Comparison of ENCODE assay signal across 12 cellular contexts in genomic region chr5:140311011-140311467, GRCh38. TPM values are rescaled to one million over a fixed set of nuclear protein-coding genes. Genes with fewer than 3 reads are reported as not detected.
DNase-seq lines count a peak whose midpoint lies in the region; ATAC-seq and TF ChIP-seq lines count a peak whose summit lies in the region.
"Had no signal": no experiment of that assay in that cellular context is flagged by ENCODE, and none has a peak within 500 bp of the region (broad histone marks: within the 10 kb centered on the region; RNA-seq: fewer than 3 reads in every experiment).

No MANE protein-coding gene starts in this region.

- H4K20me1 ChIP-seq in SK-N-SH (ENCODE audit: insufficient read depth), result no peaks in the 10 kb centered on the region

- ATAC-seq in psoas muscle (peak; percentile 50 to 78 (median 68)), GM18858 (IDR thresholded peaks at IDR 0.05; ENCODE audit: unreplicated experiment) (no peak)

- CTCF ChIA-PET in SK-N-SH (lab: Yijun Ruan, JAX), result interaction anchor here (1.0 to 2.1 kb wide), 2 partner anchors 10 to 35 kb away, joined by 3 to 6 read pairs; partner anchors contain the start of gene HBEGF

- peak overlapping the region; percentile 87; the same call in 1 of the 2 replicates for H3K9ac ChIP-seq in SK-N-SH

- no peaks in the 10 kb centered on the region for H3K9me3 ChIP-seq in SK-N-SH
- H3K9me3 ChIP-seq in psoas muscle, result no peaks in the 10 kb centered on the region
- H3K9me3 ChIP-seq in tibial artery, result no peaks in the 10 kb centered on the region

- peak in 1 of 2 experiments; percentile 41; a peak in 1 of 4 replicates for TF ChIP-seq EP300 in SK-N-SH (IDR thresholded peaks at IDR 0.05; ENCODE audit: borderline replicate concordance in 1 of 2, low read depth in 1 of 2, low read length in 1 of 2)

- peaks cover 34% of the 10 kb centered on the region for H3F3A ChIP-seq in SK-N-SH (replicated peaks; ENCODE audit: insufficient read depth)

- H3K27me3 ChIP-seq in SK-N-SH (ENCODE audit: insufficient read depth), result no peaks in the 10 kb centered on the region
- H3K27me3 ChIP-seq in psoas muscle (ENCODE audit: insufficient read depth in 3 of 3, low read length in 2 of 3), result no peaks in the 10 kb centered on the region
- H3K27me3 ChIP-seq in tibial artery, result no peaks in the 10 kb centered on the region

- whole genome bisulfite sequencing in SK-N-SH (ENCODE audit: low lambda C conversion rate), result 54% methylated on average over 5 of the region's 5 CpGs
- 80 to 83% (median 80%) methylated on average over 5 of the region's 5 CpGs for WGBS in psoas muscle, 3 donors

- DNase-seq in ELR (ENCODE audit: low read depth), result peak; percentile 99
- DNase-seq in SK-N-SH, result no peak
- DNase-seq in fibroblast of villous mesenchyme (ENCODE audit: low read depth), result peak; percentile 95
- DNase-seq in psoas muscle, result no peak
- no peak for DNase-seq in NCI-H2081 treated with DMSO at 0.1 percent for 48 hours (lab: John Stamatoyannopoulos, UW)
- DNase-seq in stimulated activated CD4-positive, alpha-beta T cell treated with anti-CD3 and anti-CD28 coated beads, Interleukin-2, amount 100 ng/mL, for 48 hours, result no peak
- no peak for DNase-seq in tibial artery
- DNase-seq: activated CD4-positive, alpha-beta T cell treated with anti-CD3 and anti-CD28 coated beads, Interleukin-2, amount 50 U/mL, for 1 hour; immature natural killer cell; Karpas-422; stimulated activated CD4-positive, alpha-beta T cell treated with anti-CD3 and anti-CD28 coated beads, Interleukin-15, amount 100 ng/mL, for 24 hours had no signal

- H3K4me2 ChIP-seq in SK-N-SH, result peak overlapping the region; percentile 56

- H3K4me3 ChIP-seq in SK-N-SH (ENCODE audit: low read depth in 2 of 2, low read length in 1 of 2) (no peak overlapping the region), fibroblast of villous mesenchyme (ENCODE audit: low read depth, low read length) (no peak overlapping the region), psoas muscle (no peak overlapping the region), tibial artery (no peak overlapping the region)

- TF ChIP-seq RAD21 in SK-N-SH (IDR thresholded peaks at IDR 0.05; ENCODE audit: low read length), result no peak

- no peaks in the 10 kb centered on the region for H3K9me2 ChIP-seq in SK-N-SH

- H2AFZ ChIP-seq in SK-N-SH (ENCODE audit: low read depth), result no peak overlapping the region

- H3K36me3 ChIP-seq in SK-N-SH (replicated peaks in 1 of 2; ENCODE audit: control insufficient read depth in 1 of 2, insufficient read depth in 2 of 2, low read length in 1 of 2), result no peaks in the 10 kb centered on the region
- no peaks in the 10 kb centered on the region for H3K36me3 ChIP-seq in psoas muscle (ENCODE audit: insufficient read depth in 1 of 2, low read depth in 1 of 2)
- no peaks in the 10 kb centered on the region for H3K36me3 ChIP-seq in tibial artery

- H3K4me1 ChIP-seq in SK-N-SH (ENCODE audit: control insufficient read depth in 1 of 2, insufficient read depth in 2 of 2, low read depth in 1 of 2, low read length in 1 of 2), result peaks cover 0 to 29% of the 10 kb centered on the region in 2 experiments; a peak in 3 of 4 replicates
- H3K4me1 ChIP-seq in psoas muscle, result peaks cover 34% of the 10 kb centered on the region
- peaks cover 0 to 16% (median 6%) of the 10 kb centered on the region in 4 donors for H3K4me1 ChIP-seq in tibial artery

- H3K27ac ChIP-seq in SK-N-SH (ENCODE audit: low read depth in 2 of 2, low read length in 1 of 2) (peak overlapping the region in 1 of 2 experiments; percentile 100; a peak in 2 of 4 replicates), psoas muscle (peak overlapping the region; percentile 76), tibial artery (no peak overlapping the region)

- H3K79me2 ChIP-seq in SK-N-SH (ENCODE audit: insufficient read depth), result no peaks in the 10 kb centered on the region

- POLR2A ChIA-PET in SK-N-SH (lab: Yijun Ruan, JAX), result no interaction called here

- intact Hi-C loops in psoas muscle (cut with DNase I), result no loop called here
- intact Hi-C loops in tibial artery (cut with DNase I; ENCODE audit: low total_unique reads), result no loop called here

- TF ChIP-seq CTCF in SK-N-SH (IDR thresholded peaks at IDR 0.05) (no peak), fibroblast of villous mesenchyme (IDR thresholded peaks at IDR 0.05; ENCODE audit: insufficient read depth, low read depth, low read length) (no peak), psoas muscle (IDR thresholded peaks at IDR 0.05) (no peak), tibial artery (IDR thresholded peaks at IDR 0.05) (no peak)

TF ChIP-seq in SK-N-SH, 30 proteins besides CTCF, POLR2A, EP300 and RAD21 (continues in another document):
- TF ChIP-seq PBX3 (IDR thresholded peaks at IDR 0.05), result no peak
- TF ChIP-seq FOSL2 (IDR thresholded peaks at IDR 0.05; ENCODE audit: borderline replicate concordance, low read depth), result peak; percentile 92
- TF ChIP-seq NFIC (IDR thresholded peaks at IDR 0.05; ENCODE audit: borderline replicate concordance), result peak; percentile 60
- TF ChIP-seq SIN3A (IDR thresholded peaks at IDR 0.05; ENCODE audit: borderline replicate concordance, low read depth, low read length), result no peak
- no peak for TF ChIP-seq SMC3 (IDR thresholded peaks at IDR 0.05; ENCODE audit: low read depth, low read length)
- TF ChIP-seq RXRA (IDR thresholded peaks at IDR 0.05; ENCODE audit: borderline replicate concordance, low read depth), result 0 out of 2 replicates have a peak, but pooled peaks have one; percentile 24
- no peak for TF ChIP-seq USF1 (IDR thresholded peaks at IDR 0.05; ENCODE audit: borderline replicate concordance, low read depth)
- TF ChIP-seq EZH2phosphoT487 (IDR thresholded peaks at IDR 0.05; ENCODE audit: borderline replicate concordance, low read depth), result no peak
- peak; percentile 83 for TF ChIP-seq JUND (IDR thresholded peaks at IDR 0.05)
- peak; percentile 57 for TF ChIP-seq TCF12 (IDR thresholded peaks at IDR 0.05)
- no peak for TF ChIP-seq RFX5 (IDR thresholded peaks at IDR 0.05; ENCODE audit: low read length)
- TF ChIP-seq REST (IDR thresholded peaks at IDR 0.05; ENCODE audit: low read depth, low read length), result no peak
- no peak for TF ChIP-seq TEAD4 (IDR thresholded peaks at IDR 0.05; ENCODE audit: borderline replicate concordance, insufficient read depth)

RNA-seq across cellular contexts. Expression of gene PFDN1, which starts 8.1 kb away (rescaled TPM):
- 55.2 and 63.6 TPM in 2 replicates for polyA plus RNA-seq in SK-N-SH (2012; rRNA removed)
- 78.2 and 78.4 TPM in 2 replicates for polyA plus RNA-seq in SK-N-SH (2012; cell fraction: cytosol; rRNA removed)
- polyA plus RNA-seq in SK-N-SH (2012; cell fraction: nucleus; rRNA removed), result 31.6 and 34.6 TPM in 2 replicates
- total RNA-seq in fibroblast of villous mesenchyme, result 69.1 and 91.5 TPM in 2 replicates
- 10 to 100 TPM; 35.9 to 55.0 (median 42.3) TPM for total RNA-seq in psoas muscle
- polyA plus RNA-seq in psoas muscle, result 100 to 1,000 TPM in 1 of 3 donors, 10 to 100 TPM in 2; 84.2 to 115 (median 90.6) TPM

RNA-seq across cellular contexts. Expression of gene HBEGF, which starts 35.4 kb away (rescaled TPM):
- 56.2 and 59.8 TPM in 2 replicates for polyA plus RNA-seq in SK-N-SH (2012; rRNA removed)
- 39.3 and 56.3 TPM in 2 replicates for polyA plus RNA-seq in SK-N-SH (2012; cell fraction: cytosol; rRNA removed)
- polyA plus RNA-seq in SK-N-SH (2012; cell fraction: nucleus; rRNA removed), result 73.4 and 106 TPM in 2 replicates
- 7.4 and 9.5 TPM in 2 replicates for total RNA-seq in fibroblast of villous mesenchyme
- total RNA-seq in psoas muscle, result 10 to 100 TPM; 28.9 to 36.7 (median 34.2) TPM
- polyA plus RNA-seq in psoas muscle, result 10 to 100 TPM; 14.5 to 60.8 (median 27.6) TPM

RNA-seq across cellular contexts. Expression of gene SLC4A9, which starts 49.0 kb away (rescaled TPM):
- polyA plus RNA-seq in SK-N-SH (2012; rRNA removed) (0.02 TPM in 1 of 2 replicates, not detected in the other), psoas muscle (under 1 TPM in 1 of 3 donors, not detected in 2; 0.09 TPM)
- polyA plus RNA-seq in SK-N-SH (2012; cell fraction: cytosol; rRNA removed), result 0.01 TPM in 2 replicates
- 0.09 and 0.10 TPM in 2 replicates for polyA plus RNA-seq in SK-N-SH (2012; cell fraction: nucleus; rRNA removed)
- total RNA-seq in fibroblast of villous mesenchyme (not detected in 2 replicates), psoas muscle (not detected)
- polyA plus RNA-seq: immature natural killer cell had no signal

Comparison
In these comparisons a context has a peak if more than half of its experiments do, and no peak if none do; other contexts are left out.
1. DNase-seq: peak in ELR (single experiment) and fibroblast of villous mesenchyme (single experiment); none in SK-N-SH (single experiment), psoas muscle (0 of 2), NCI-H2081 treated with DMSO at 0.1 percent for 48 hours (single experiment), stimulated activated CD4-positive, alpha-beta T cell treated with anti-CD3 and anti-CD28 coated beads, Interleukin-2, amount 100 ng/mL, for 48 hours (0 of 2) and tibial artery (0 of 2).